16 cellular contexts compared by ENCODE assay signal in the genomic region with DNA sequence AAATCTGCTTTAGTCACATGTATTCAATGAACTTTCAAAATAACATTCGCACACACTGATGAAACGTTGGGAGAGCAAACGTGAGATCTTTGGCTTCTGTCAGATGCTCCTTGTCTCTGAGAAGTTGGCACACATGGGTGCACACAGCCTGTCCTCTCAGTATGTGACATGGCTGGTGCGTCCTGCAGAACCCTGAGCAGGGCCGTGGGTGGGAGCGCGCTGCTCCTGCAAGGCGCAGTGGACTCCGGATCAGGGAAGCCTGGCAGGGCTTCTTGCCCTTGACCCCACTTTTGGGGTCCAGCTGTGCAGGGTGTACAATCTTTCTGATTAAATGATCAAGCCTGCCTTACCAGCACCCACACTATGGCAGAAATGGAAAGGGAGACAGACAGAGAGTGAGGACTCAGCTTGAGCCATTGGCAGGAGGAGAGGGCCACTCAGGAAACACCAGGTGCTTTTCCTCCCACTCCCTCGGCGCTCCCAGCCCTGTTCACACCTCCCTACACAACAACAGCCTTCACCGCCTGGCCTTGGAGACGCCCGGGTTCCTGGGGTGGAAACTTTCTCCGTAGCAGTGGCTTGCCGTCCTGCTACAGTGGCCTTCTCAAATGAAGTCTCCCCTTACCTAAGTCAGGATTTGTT.
"Had no signal": no experiment of that assay in that cellular context is flagged by ENCODE, and none has a peak within 500 bp of the region (broad histone marks: within the 10 kb centered on the region; RNA-seq: fewer than 3 reads in every experiment).

No MANE protein-coding gene starts in this region.

- H3K4me1 Mint-ChIP-seq: naive thymus-derived CD8-positive, alpha-beta T cell had no signal

- DNase-seq: effector memory CD8-positive, alpha-beta T cell; gastrocnemius medialis; heart right ventricle; hypothalamus; left lung; mucosa of descending colon; naive thymus-derived CD8-positive, alpha-beta T cell; posterior cingulate gyrus; sigmoid colon; stimulated activated CD4-positive, alpha-beta T cell treated with anti-CD3 and anti-CD28 coated beads, Interleukin-2, amount 100 ng/mL, for 24 hours; stimulated activated CD4-positive, alpha-beta T cell treated with anti-CD3 and anti-CD28 coated beads, Interleukin-4, amount 100 ng/mL, for 4 hours; stimulated activated naive CD4-positive, alpha-beta T cell; stomach; substantia nigra; transverse colon had no signal

- H3K36me3 Mint-ChIP-seq: naive thymus-derived CD8-positive, alpha-beta T cell had no signal

- H3K27me3 Mint-ChIP-seq: dendritic cell treated with granulocyte-macrophage colony-stimulating factor and Interleukin-4, amounts not matched to agents 40 ng/mL and 50 ng/mL, for 4 days had no signal

- ATAC-seq: effector memory CD8-positive, alpha-beta T cell; gastrocnemius medialis; left lung; mucosa of descending colon; naive thymus-derived CD8-positive, alpha-beta T cell had no signal

- H3K4me3 Mint-ChIP-seq: dendritic cell treated with granulocyte-macrophage colony-stimulating factor and Interleukin-4, amounts not matched to agents 40 ng/mL and 50 ng/mL, for 4 days; effector memory CD8-positive, alpha-beta T cell; naive thymus-derived CD8-positive, alpha-beta T cell had no signal

- H3K27ac Mint-ChIP-seq: dendritic cell treated with granulocyte-macrophage colony-stimulating factor and Interleukin-4, amounts not matched to agents 40 ng/mL and 50 ng/mL, for 4 days; effector memory CD8-positive, alpha-beta T cell; naive thymus-derived CD8-positive, alpha-beta T cell had no signal

- H3K9me3 Mint-ChIP-seq: dendritic cell treated with granulocyte-macrophage colony-stimulating factor and Interleukin-4, amounts not matched to agents 40 ng/mL and 50 ng/mL, for 4 days; effector memory CD8-positive, alpha-beta T cell had no signal
